ENCODE assay signal across 26 cellular contexts in the genomic region with DNA sequence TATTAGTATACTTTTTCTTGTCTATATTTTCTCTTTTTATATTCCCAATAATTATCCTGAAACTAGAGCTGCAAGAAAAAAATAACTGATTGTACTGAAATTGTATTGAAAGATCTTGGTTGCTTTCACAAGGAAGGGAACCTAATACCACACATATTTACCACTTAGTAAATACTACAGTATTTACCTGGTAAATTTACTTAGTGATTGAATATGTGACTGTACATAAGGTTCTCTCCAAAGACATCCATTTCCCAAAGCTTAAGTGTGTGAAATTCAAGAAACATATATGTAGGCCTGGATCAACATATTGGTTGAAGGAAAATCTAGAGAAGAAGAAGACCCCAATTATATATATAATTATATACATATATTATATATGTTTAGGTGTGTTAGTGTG.
"Had no signal": no experiment of that assay in that cellular context is flagged by ENCODE, and none has a peak within 500 bp of the region (broad histone marks: within the 10 kb centered on the region; RNA-seq: fewer than 3 reads in every experiment).

No MANE protein-coding gene starts in this region.

- DNase-seq: activated CD4-positive, alpha-beta T cell treated with anti-CD3 and anti-CD28 coated beads for 4 hours; activated CD8-positive, alpha-beta memory T cell treated with anti-CD3 and anti-CD28 coated beads, Interleukin-2, amount 50 U/mL, for 4 hours; activated CD8-positive, alpha-beta T cell treated with anti-CD3 and anti-CD28 coated beads for 36 hours; activated gamma-delta T cell treated with Interleukin-2 at 50 U/mL for 16 hours; activated naive CD4-positive, alpha-beta T cell treated with anti-CD3 and anti-CD28 coated beads, Interleukin-2, amount 10 ng/mL, durations not matched to agents 7 days and 5 days; activated naive CD8-positive, alpha-beta T cell treated with anti-CD3 and anti-CD28 coated beads for 36 hours; activated T-cell treated with anti-CD3 and anti-CD28 coated beads, Interleukin-2, amount 50 U/mL, for 72 hours; brain microvascular endothelial cell; cerebellar nuclear complex; Kasumi-1; KBM-7; NCI-H1048; NCI-H1694 treated with DMSO at 0.1 percent for 48 hours; NCI-H2081 treated with DMSO at 0.1 percent for 48 hours; NCI-H2171; NCI-H226; NCI-H774; NK-92 treated with Interleukin-12 subunit alpha and Interleukin-12 subunit beta, amount 100 ng/mL, for 24 hours; OCI-M1; Peyer's patch; SHP77; SW 1271 had no signal

- H3K9me3 ChIP-seq: Peyer's patch, SJSA1 had no signal

- ATAC-seq: activated CD4-positive, CD25-positive, alpha-beta regulatory T cell treated with anti-CD3 and anti-CD28 coated beads, Interleukin-2, amount 50 U/mL, for 24 hours; activated CD8-positive, alpha-beta T cell treated with anti-CD3 and anti-CD28 coated beads for 36 hours; activated T-cell treated with anti-CD3 and anti-CD28 coated beads, Interleukin-2, amount 50 U/mL, for 72 hours; SK-N-SH treated with all-trans-retinoic acid at 6 μM for 48 hours had no signal

- H3K4me3 ChIP-seq: Peyer's patch, SJSA1 had no signal

- H3K27ac ChIP-seq: brain microvascular endothelial cell, Peyer's patch, SJSA1 had no signal

- FAIRE-seq: colon had no signal

- H3K4me1 ChIP-seq: Peyer's patch, SJSA1 had no signal

- H3K36me3 ChIP-seq: brain microvascular endothelial cell, Peyer's patch, SJSA1 had no signal

- H3K27me3 ChIP-seq: brain microvascular endothelial cell, Peyer's patch, SJSA1 had no signal
